ENCODE assay signal across 1 cellular context in genomic region chrX:113353134-113353533, GRCh38.
TF ChIP-seq lines count a peak whose summit lies in the region.

No MANE protein-coding gene starts in this region.

TF ChIP-seq in H1, 55 proteins besides CTCF, POLR2A, EP300 and RAD21:
- TF ChIP-seq NRF1 (IDR thresholded peaks at IDR 0.05; ENCODE audit: low read depth, low read length) (no peak), TAF1 (IDR thresholded peaks at IDR 0.05; ENCODE audit: low read depth, low read length) (no peak), HDAC6 (IDR thresholded peaks at IDR 0.05; ENCODE audit: low read depth, low read length) (no peak), USF2 (IDR thresholded peaks at IDR 0.05; ENCODE audit: low read length) (no peak), HDAC2 (IDR thresholded peaks at IDR 0.05; ENCODE audit: borderline replicate concordance in 1 of 2, low read depth in 2 of 2, low read length in 2 of 2) (no peak), RFX5 (IDR thresholded peaks at IDR 0.05; ENCODE audit: borderline replicate concordance, low read depth, low read length) (no peak), KDM1A (IDR thresholded peaks at IDR 0.05; ENCODE audit: borderline replicate concordance, low read length) (no peak), SIX5 (IDR thresholded peaks at IDR 0.05; ENCODE audit: low read depth, low read length) (no peak), KDM4A (IDR thresholded peaks at IDR 0.05; ENCODE audit: low read depth, low read length, severe bottlenecking) (no peak), TEAD4 (IDR thresholded peaks at IDR 0.05; ENCODE audit: low read depth, low read length) (no peak), E2F6 (IDR thresholded peaks at IDR 0.05) (no peak), ASH2L (IDR thresholded peaks at IDR 0.05; ENCODE audit: low read length) (no peak), EGR1 (IDR thresholded peaks at IDR 0.05; ENCODE audit: borderline replicate concordance, low read depth, low read length) (no peak), GTF2F1 (IDR thresholded peaks at IDR 0.05; ENCODE audit: borderline replicate concordance, low read depth, low read length) (no peak), ZNF274 (IDR thresholded peaks at IDR 0.05; ENCODE audit: borderline replicate concordance, extremely low read depth, low read length) (no peak), EZH2 (IDR thresholded peaks at IDR 0.05; ENCODE audit: low read depth, low read length, severe bottlenecking) (no peak), POLR2AphosphoS5 (IDR thresholded peaks at IDR 0.05; ENCODE audit: low read depth, low read length) (no peak)
